22 cellular contexts compared by ENCODE assay signal in the genomic region with DNA sequence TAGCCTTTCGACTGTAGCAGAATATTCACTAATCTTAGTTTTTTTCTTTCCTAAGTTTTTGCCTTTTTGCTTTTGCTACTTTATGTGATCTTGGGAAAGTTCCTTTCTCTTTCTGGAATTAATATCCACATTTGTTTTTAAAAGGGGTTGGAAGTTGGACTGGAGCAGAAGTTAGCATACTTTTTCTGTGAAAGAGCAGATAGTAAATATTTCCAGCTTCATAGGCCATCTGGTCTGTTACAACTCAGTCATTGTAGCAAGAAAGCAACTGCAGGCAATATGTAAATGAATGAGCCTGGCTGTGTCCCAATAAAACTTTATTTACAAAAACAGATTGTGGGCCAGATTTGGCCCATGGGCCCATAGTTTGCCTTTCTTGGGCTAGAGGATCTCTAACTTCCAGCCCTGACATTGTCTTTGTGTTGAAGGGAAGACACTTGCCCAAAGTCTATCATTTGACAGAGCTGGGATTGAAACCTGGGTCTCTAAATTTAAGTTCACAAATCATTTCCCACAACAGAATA.
DNase-seq lines count a peak whose midpoint lies in the region; ATAC-seq, FAIRE-seq and TF ChIP-seq lines count a peak whose summit lies in the region.
"Had no signal": no experiment of that assay in that cellular context is flagged by ENCODE, and none has a peak within 500 bp of the region (broad histone marks: within the 10 kb centered on the region; RNA-seq: fewer than 3 reads in every experiment).

No MANE protein-coding gene starts in this region.

- POLR2A ChIA-PET in AG04449 (lab: Yijun Ruan, JAX), result no interaction called here

- CTCF ChIA-PET in AG04449 (lab: Yijun Ruan, JAX), result no interaction called here

- no peak for TF ChIP-seq CTCF in AG04449 (IDR thresholded peaks at IDR 0.05; ENCODE audit: insufficient read depth, low read length, missing control alignments)

- no peak for ATAC-seq in Right ventricle myocardium inferior
- ATAC-seq in HG02588 (IDR thresholded peaks at IDR 0.05; ENCODE audit: unreplicated experiment), result no peak
- ATAC-seq: A549, GM23338 had no signal

- no peak overlapping the region for H3K4me3 ChIP-seq in AG04449 (ENCODE audit: low read depth, low read length)
- H3K4me3 ChIP-seq: A549, GM23338 had no signal

- FAIRE-seq in endometrium (lab: Jason Lieb, UNC), result peak; percentile 26
- FAIRE-seq: A549, GM12891, H54, HTR-8/SVneo had no signal

- intact Hi-C loops in Right ventricle myocardium inferior (cut with DNase I), result no loop called here

- peak; percentile 17 for DNase-seq in DMS 273 (lab: John Stamatoyannopoulos, UW; ENCODE audit: unreplicated experiment)
- DNase-seq in DMS 273 treated with DMSO at 0.1 percent for 48 hours (lab: John Stamatoyannopoulos, UW), result no peak
- DNase-seq in AG04449 (ENCODE audit: low read depth, low spot score), result peak; percentile 10
- DNase-seq in GM04504 (ENCODE audit: low read depth), result peak; percentile 10
- DNase-seq in Right ventricle myocardium inferior (ENCODE audit: missing footprints), result no peak
- DNase-seq in NCI-H1092 treated with DMSO at 0.1 percent for 48 hours (lab: John Stamatoyannopoulos, UW), result no peak
- DNase-seq: C1 segment of cervical spinal cord; CD4-positive, CD25-positive, alpha-beta regulatory T cell; CD8-positive, alpha-beta memory T cell; COR-L47; DMS153; DMS79; GF-D8; HCEC 1CT; KG1 had no signal

Comparison
In these comparisons a context has a peak if more than half of its experiments do, and no peak if none do; other contexts are left out.
1. DNase-seq: peak in DMS 273 (single experiment), AG04449 (single experiment) and GM04504 (single experiment); none in DMS 273 treated with DMSO at 0.1 percent for 48 hours (single experiment), Right ventricle myocardium inferior (single experiment) and NCI-H1092 treated with DMSO at 0.1 percent for 48 hours (single experiment).